In the genomic region with DNA sequence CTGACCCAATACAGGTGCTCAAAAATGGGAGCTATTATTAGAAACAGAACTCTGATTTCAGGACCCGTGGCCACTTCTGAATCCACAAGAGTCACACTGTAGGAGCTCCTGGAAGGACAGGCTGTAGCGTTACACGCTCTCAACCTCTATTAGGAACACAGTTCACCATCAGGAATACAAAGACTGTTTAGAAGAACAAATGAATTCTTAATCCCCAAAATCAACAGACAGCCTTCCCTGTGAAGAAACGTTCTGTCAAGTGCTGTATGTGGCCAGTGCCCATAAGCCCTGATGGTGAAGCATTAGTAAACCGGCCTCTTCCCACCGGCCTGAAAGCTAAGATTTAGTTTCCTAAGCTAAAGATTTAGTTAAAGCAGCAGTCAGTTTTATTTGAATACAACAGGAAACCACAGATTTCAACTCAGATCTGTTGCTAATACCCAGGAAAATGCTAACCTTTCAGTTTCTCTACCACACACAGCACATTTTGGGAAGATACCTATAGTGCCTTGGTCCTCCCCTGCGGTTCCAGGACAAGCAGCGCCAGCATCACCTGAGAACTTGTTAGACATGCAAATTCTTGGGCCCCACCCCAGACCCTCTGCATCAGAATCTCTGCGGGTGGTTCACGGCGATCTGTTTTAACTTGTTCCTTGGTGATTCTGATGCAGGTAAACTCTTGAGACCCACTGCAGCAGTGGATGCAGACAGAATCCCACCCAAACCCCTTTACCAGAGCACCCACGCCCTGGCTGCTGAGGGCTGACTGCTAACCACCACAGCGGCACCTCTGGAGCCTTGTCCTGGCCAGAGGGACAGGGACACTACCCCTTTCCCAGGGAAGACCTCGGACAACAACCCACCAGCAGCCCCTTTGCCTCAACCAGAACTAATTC, we compare ENCODE assay signal across 1 cellular context.
TF ChIP-seq lines count a peak whose summit lies in the region.

No MANE protein-coding gene starts in this region.

TF ChIP-seq in GM23338, 12 proteins besides CTCF, POLR2A, EP300 and RAD21 (continued from another document):
- TF ChIP-seq ZNF462 (CRISPR knock-in tag; IDR thresholded peaks at IDR 0.05) = no peak
